17 cellular contexts compared by ENCODE assay signal in the genomic region with DNA sequence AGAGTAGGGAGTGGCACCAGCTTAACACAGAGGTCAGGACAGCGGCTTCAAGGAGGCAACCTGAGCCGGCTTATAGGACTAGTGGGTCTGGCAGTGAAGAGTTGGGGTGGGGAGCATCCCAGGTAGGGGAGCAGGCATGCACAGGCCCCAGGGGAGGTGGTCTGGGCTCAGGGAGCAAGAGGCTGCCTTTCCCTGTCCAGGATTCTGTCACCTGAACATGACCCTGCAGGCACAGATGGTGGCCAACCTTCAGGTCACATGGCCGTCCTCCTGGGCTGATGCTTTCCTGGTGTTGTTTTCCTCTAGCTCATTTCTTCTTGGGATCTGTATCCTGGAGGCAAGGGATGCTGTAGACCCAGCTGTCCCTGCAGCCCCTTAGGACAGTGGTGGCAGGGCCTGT.
"Had no signal": no experiment of that assay in that cellular context is flagged by ENCODE, and none has a peak within 500 bp of the region (broad histone marks: within the 10 kb centered on the region; RNA-seq: fewer than 3 reads in every experiment).

No MANE protein-coding gene starts in this region.

- H3K9me3 Mint-ChIP-seq: natural killer cell treated with Interleukin-12 subunit alpha and Interleukin-12 subunit beta and Interleukin-15 and Interleukin-18, amount 100 ng/mL, for 72 hours; stimulated activated naive CD8-positive, alpha-beta T cell treated with anti-CD3 and anti-CD28 coated beads, Interleukin-15, amount 100 ng/mL, for 72 hours had no signal

- H3K27ac ChIP-seq: dorsolateral prefrontal cortex, heart left ventricle, neutrophil, right atrium auricular region, testis, tibial nerve, upper lobe of right lung, vagina had no signal

- H3K4me3 Mint-ChIP-seq: natural killer cell treated with Interleukin-12 subunit alpha and Interleukin-12 subunit beta and Interleukin-15 and Interleukin-18, amount 100 ng/mL, for 72 hours; stimulated activated naive CD8-positive, alpha-beta T cell treated with anti-CD3 and anti-CD28 coated beads, Interleukin-15, amount 100 ng/mL, for 72 hours had no signal

- H3K36me3 Mint-ChIP-seq: natural killer cell treated with Interleukin-12 subunit alpha and Interleukin-12 subunit beta and Interleukin-15 and Interleukin-18, amount 100 ng/mL, for 72 hours had no signal

- H3K27me3 ChIP-seq: dorsolateral prefrontal cortex, heart left ventricle, neutrophil, right atrium auricular region, testis, tibial nerve, upper lobe of right lung, vagina had no signal

- H3K4me1 Mint-ChIP-seq: stimulated activated naive CD8-positive, alpha-beta T cell treated with anti-CD3 and anti-CD28 coated beads, Interleukin-15, amount 100 ng/mL, for 72 hours had no signal

- H3K9me3 ChIP-seq: heart left ventricle, neutrophil, right atrium auricular region, testis, tibial nerve, upper lobe of right lung, vagina had no signal

- H3K4me1 ChIP-seq: heart left ventricle, right atrium auricular region, testis, tibial nerve, upper lobe of right lung, vagina had no signal

- H3K4me3 ChIP-seq: dorsolateral prefrontal cortex, heart left ventricle, right atrium auricular region, testis, tibial nerve, upper lobe of right lung, vagina had no signal

- H3K27ac Mint-ChIP-seq: natural killer cell treated with Interleukin-12 subunit alpha and Interleukin-12 subunit beta and Interleukin-15 and Interleukin-18, amount 100 ng/mL, for 72 hours had no signal

- FAIRE-seq: small intestine had no signal

- DNase-seq: cortex of kidney; dorsolateral prefrontal cortex; effector CD8-positive, alpha-beta T cell; foreskin melanocyte; hippocampal formation; midbrain; small intestine; stimulated activated CD4-positive, alpha-beta T cell treated with anti-CD3 and anti-CD28 coated beads, Interleukin-2, amount 100 ng/mL, for 48 hours; stimulated activated naive CD8-positive, alpha-beta T cell treated with anti-CD3 and anti-CD28 coated beads, Interleukin-15, amount 100 ng/mL, for 72 hours; testis; upper lobe of right lung had no signal

- H3K27me3 Mint-ChIP-seq: natural killer cell treated with Interleukin-12 subunit alpha and Interleukin-12 subunit beta and Interleukin-15 and Interleukin-18, amount 100 ng/mL, for 72 hours; stimulated activated naive CD8-positive, alpha-beta T cell treated with anti-CD3 and anti-CD28 coated beads, Interleukin-15, amount 100 ng/mL, for 72 hours had no signal

- ATAC-seq: heart left ventricle; natural killer cell treated with Interleukin-12 subunit alpha and Interleukin-12 subunit beta and Interleukin-15 and Interleukin-18, amount 100 ng/mL, for 72 hours; stimulated activated naive CD8-positive, alpha-beta T cell treated with anti-CD3 and anti-CD28 coated beads, Interleukin-15, amount 100 ng/mL, for 72 hours; upper lobe of right lung had no signal
